Comparison of ENCODE assay signal across 1 cellular context in genomic region chr6:42451146-42451594, GRCh38.
TF ChIP-seq lines count a peak whose summit lies in the region.

No MANE protein-coding gene starts in this region.

TF ChIP-seq in HCT116, 20 proteins besides CTCF, POLR2A, EP300 and RAD21 (continued from another document):
- TF ChIP-seq REST (IDR thresholded peaks at IDR 0.05; ENCODE audit: low read depth), result no peak
